ENCODE assay signal across 2 cellular contexts in genomic region chr7:7143404-7143803, GRCh38. TPM values are rescaled to one million over a fixed set of nuclear protein-coding genes. Genes with fewer than 3 reads are reported as not detected.
A peak's percentile ranks its signal among the peaks of the same experiment; 100 is the strongest.
DNase-seq lines count a peak whose midpoint lies in the region; ATAC-seq, FAIRE-seq and TF ChIP-seq lines count a peak whose summit lies in the region.
"Not testable (repeated sequence)": the region's sequence is repeated elsewhere in the genome, so short reads cannot be mapped to it uniquely, and the experiment has no call there.

No MANE protein-coding gene starts in this region.

- not testable (repeated sequence) for H3K9ac ChIP-seq in K562 (ENCODE audit: insufficient read depth in 1 of 2, low read depth in 2 of 2, low read length in 2 of 2)

- H3K36me3 ChIP-seq in K562 (ENCODE audit: control insufficient read depth, insufficient read depth, low read length) = not testable (repeated sequence)

- intact Hi-C loops in K562 (cut with micrococcal nuclease) = not testable (repeated sequence)

- BruUV-seq in K562 (replicated peaks; lab: Mats Ljungman, UMichigan) = not testable (repeated sequence)

- not testable (repeated sequence) for H3K9me3 ChIP-seq in K562 (replicated peaks; ENCODE audit: control insufficient read depth, insufficient read depth, low read depth, low read length)

- not testable (repeated sequence) for ATAC-seq in K562

- not testable (repeated sequence) for H3K27me3 ChIP-seq in K562 (ENCODE audit: control insufficient read depth in 2 of 2, insufficient read depth in 2 of 2, low read length in 2 of 2)

- TF ChIP-seq RAD21 in K562 (CRISPR knock-in tag; conservative IDR thresholded peaks at IDR 0.05 in 1 of 2, IDR thresholded peaks at IDR 0.05 in 1 of 2) = not testable (repeated sequence)

- not testable (repeated sequence) for H3K79me2 ChIP-seq in K562 (ENCODE audit: control insufficient read depth, insufficient read depth, low read length)

- not testable (repeated sequence) for H2AFZ ChIP-seq in K562 (ENCODE audit: low read depth, low read length)

- TF ChIP-seq EP300 in K562 (IDR thresholded peaks at IDR 0.05; ENCODE audit: low read length) = not testable (repeated sequence)

- POLR2A ChIA-PET in K562 (lab: Yijun Ruan, JAX) = not testable (repeated sequence)

- 5% methylated on average over 1 of the region's 1 CpG for WGBS in K562 (ENCODE audit: insufficient coverage, low coverage, missing lambda C conversion rate)

- peak; percentile 12 for DNase-seq in SK-N-DZ (ENCODE audit: low spot score)
- DNase-seq in K562 (ENCODE audit: extremely low read depth in 1 of 4, low spot score in 3 of 4) = not testable (repeated sequence)

- not testable (repeated sequence) for H4K20me1 ChIP-seq in K562 (replicated peaks; ENCODE audit: control insufficient read depth, insufficient read depth, low read length)

- H3K27ac ChIP-seq in K562 (ENCODE audit: extremely low read depth, low read depth, low read length) = not testable (repeated sequence)

- H3K9me1 ChIP-seq in K562 (ENCODE audit: control insufficient read depth, insufficient read depth, low read length) = not testable (repeated sequence)

- in situ Hi-C loops in K562 (cut with MboI) = not testable (repeated sequence)

- H3K4me1 ChIP-seq in K562 (replicated peaks in 1 of 2; ENCODE audit: control insufficient read depth in 2 of 2, insufficient read depth in 2 of 2, low read length in 2 of 2) = not testable (repeated sequence)

- not testable (repeated sequence) for TF ChIP-seq CTCF in K562 (IDR thresholded peaks at IDR 0.05 in 2 of 3, conservative IDR thresholded peaks at IDR 0.05 in 1 of 3; ENCODE audit: insufficient read depth in 2 of 3, low read depth in 1 of 3, low read length in 3 of 3)

- H3K4me2 ChIP-seq in K562 (ENCODE audit: insufficient read depth, low read length) = not testable (repeated sequence)

- H3K4me3 ChIP-seq in K562 = not testable (repeated sequence)

- CTCF ChIA-PET in K562 (lab: Yijun Ruan, JAX; ENCODE audit: low intra/inter-chr PET ratio) = not testable (repeated sequence)

- not testable (repeated sequence) for FAIRE-seq in K562 (lab: Jason Lieb, UNC)

- TF ChIP-seq POLR2A in K562 (conservative IDR thresholded peaks at IDR 0.05) = not testable (repeated sequence)

TF ChIP-seq in K562, 482 proteins besides CTCF, POLR2A, EP300 and RAD21:
- TF ChIP-seq ZNF354B (CRISPR knock-in tag; IDR thresholded peaks at IDR 0.05) (peak; percentile 92), ZNF507 (tag; conservative IDR thresholded peaks at IDR 0.05) (peak; percentile 99)

RNA-seq across cellular contexts. Expression of gene C1GALT1, which starts 38.9 kb away (rescaled TPM):
- 16.8 and 30.5 TPM in 2 replicates for polyA plus RNA-seq in SK-N-DZ (2014; cell fraction: cytosol; rRNA removed)
- 14.3 and 17.2 TPM in 2 replicates for polyA plus RNA-seq in SK-N-DZ (2014; cell fraction: nucleus; rRNA removed)
- 25.1 and 117 TPM in 2 replicates for total RNA-seq in K562 (2011; cell fraction: chromatin; rRNA removed; ENCODE audit: low replicate concordance)
- 12.7 and 14.6 TPM in 2 replicates for total RNA-seq in K562 (2011; cell fraction: nucleolus; rRNA removed)
- total RNA-seq in K562 (2011; cell fraction: nucleoplasm; rRNA removed) = 37.6 and 62.7 TPM in 2 replicates
- total RNA-seq in K562 (2014; rRNA removed) = 15.2 and 22.7 TPM in 2 replicates
- total RNA-seq in K562 (2014; rRNA removed; fragmentation: Illumina TruSeq; extraction: Trizol) = 33.2 and 37.5 TPM in 2 replicates
- 23.3 and 24.1 TPM in 2 replicates for total RNA-seq in K562 (2015; rRNA removed; fragmentation: Illumina TruSeq; extraction: Trizol)
- 25.3 and 27.8 TPM in 2 replicates for total RNA-seq in K562 (2021)
- 23.7 and 30.8 TPM in 2 replicates for polyA plus RNA-seq in K562 (2011; rRNA removed)
- polyA plus RNA-seq in K562 (2011; cell fraction: cytosol; rRNA removed) = 7.8 and 8.4 TPM in 2 replicates
- polyA plus RNA-seq in K562 (2011; cell fraction: nucleus; rRNA removed) = 8.5 and 12.2 TPM in 2 replicates
- polyA plus RNA-seq in K562 (2012) = 10.7 and 11.1 TPM in 2 replicates
- polyA plus RNA-seq in K562 (2014; fragmentation: Illumina TruSeq; extraction: Trizol) = 16.1 and 25.2 TPM in 2 replicates
- polyA plus RNA-seq in K562 (2014; fragmentation: Nextera tagmentation; extraction: Ambion mirVana) = 1 to 10 TPM; 5.0 to 6.4 TPM
- 17.3 and 21.0 TPM in 2 replicates for polyA plus RNA-seq in K562 (2014; rRNA removed)
- polyA minus RNA-seq in K562 (2011; rRNA and poly(A)+ RNA removed) = 35.5 and 54.5 TPM in 2 replicates
- polyA minus RNA-seq in K562 (2011; cell fraction: cytosol; rRNA and poly(A)+ RNA removed) = 8.3 and 9.4 TPM in 2 replicates
- polyA minus RNA-seq in K562 (2011; cell fraction: nucleus; rRNA and poly(A)+ RNA removed) = 19.1 and 29.2 TPM in 2 replicates
